18 cellular contexts compared by ENCODE assay signal in the genomic region with DNA sequence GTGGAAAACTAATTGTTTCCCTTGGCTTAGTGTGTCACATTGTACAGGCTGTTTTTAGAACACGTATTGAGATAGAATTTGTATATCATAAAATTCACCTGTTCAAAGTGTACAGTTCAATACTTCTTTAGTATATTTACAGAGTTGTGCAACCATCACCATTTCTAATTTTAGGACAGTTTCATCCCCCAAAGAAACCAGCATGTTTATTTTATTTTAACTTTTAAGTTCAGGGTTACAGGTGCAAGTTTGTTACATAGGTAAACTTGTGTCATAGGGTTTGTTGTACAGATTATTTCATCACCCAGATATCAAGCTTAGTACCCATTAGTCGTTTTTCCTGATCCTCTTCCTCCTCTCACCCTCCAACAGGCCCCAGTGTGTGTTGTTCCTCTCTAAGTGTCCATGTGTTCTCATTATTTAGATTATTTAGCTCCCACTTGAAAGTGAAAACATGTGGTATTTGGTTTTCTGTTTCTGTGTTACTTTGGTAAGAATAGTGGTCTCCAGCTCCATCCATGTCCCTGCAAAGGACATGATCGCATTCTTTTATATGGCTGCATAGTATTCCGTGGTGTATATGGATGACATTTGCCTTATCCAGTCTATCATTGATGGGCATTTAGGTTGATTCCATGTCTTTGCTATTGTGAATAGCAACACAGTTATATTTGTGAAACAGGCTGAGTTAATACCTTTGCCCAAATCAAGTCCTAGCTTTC. TPM values are rescaled to one million over a fixed set of nuclear protein-coding genes. Genes with fewer than 3 reads are reported as not detected.
DNase-seq lines count a peak whose midpoint lies in the region; ATAC-seq and TF ChIP-seq lines count a peak whose summit lies in the region.
"Had no signal": no experiment of that assay in that cellular context is flagged by ENCODE, and none has a peak within 500 bp of the region (broad histone marks: within the 10 kb centered on the region; RNA-seq: fewer than 3 reads in every experiment).

No MANE protein-coding gene starts in this region.

- H2AFZ ChIP-seq in osteoblast (ENCODE audit: low read length): peak overlapping the region; percentile 6

- intact Hi-C loops in left ventricle myocardium inferior (cut with micrococcal nuclease): no loop called here
- intact Hi-C loops in Right ventricle myocardium superior (cut with DNase I): no loop called here

- no peaks in the 10 kb centered on the region for H3K36me3 ChIP-seq in left ventricle myocardium inferior
- H3K36me3 ChIP-seq in osteoblast (ENCODE audit: insufficient read depth, low read length): no peaks in the 10 kb centered on the region
- H3K36me3 ChIP-seq: BLaER1, MG63, Peyer's patch had no signal

- H3K4me2 ChIP-seq in osteoblast (ENCODE audit: insufficient read depth, low read length): no peak overlapping the region
- H3K4me2 ChIP-seq: BLaER1 had no signal

- H3K4me1 ChIP-seq in left ventricle myocardium inferior (peaks cover 38% of the 10 kb centered on the region), osteoblast (ENCODE audit: insufficient read depth, low read length) (peaks cover 10% of the 10 kb centered on the region)
- H3K4me1 ChIP-seq: BLaER1, Peyer's patch had no signal

- TF ChIP-seq CTCF in left ventricle myocardium inferior (IDR thresholded peaks at IDR 0.05; ENCODE audit: borderline replicate concordance): no peak
- TF ChIP-seq CTCF in osteoblast (IDR thresholded peaks at IDR 0.05; ENCODE audit: extremely low read depth, low read depth, low read length): no peak

- no peaks in the 10 kb centered on the region for H4K20me1 ChIP-seq in osteoblast (ENCODE audit: insufficient read depth, low read length)
- H4K20me1 ChIP-seq: BLaER1 had no signal

- H3K27me3 ChIP-seq in left ventricle myocardium inferior (ENCODE audit: low read depth) (no peaks in the 10 kb centered on the region), osteoblast (ENCODE audit: insufficient read depth, low read length) (peaks cover 6% of the 10 kb centered on the region)
- H3K27me3 ChIP-seq: BLaER1, MG63, Peyer's patch had no signal

- ATAC-seq in Right ventricle myocardium superior (ENCODE audit: poor library complexity): no peak
- no peak for ATAC-seq in GM19463 (IDR thresholded peaks at IDR 0.05; ENCODE audit: unreplicated experiment)
- ATAC-seq in GM18498 (IDR thresholded peaks at IDR 0.05; ENCODE audit: unreplicated experiment): no peak

- no peak overlapping the region for H3K4me3 ChIP-seq in left ventricle myocardium inferior
- H3K4me3 ChIP-seq in osteoblast (ENCODE audit: insufficient read depth, low read length): no peak overlapping the region
- H3K4me3 ChIP-seq: BLaER1, MG63, Peyer's patch had no signal

- H3K9me3 ChIP-seq in left ventricle myocardium inferior (replicated peaks) (no peaks in the 10 kb centered on the region), osteoblast (ENCODE audit: low read depth, low read length) (no peaks in the 10 kb centered on the region)
- H3K9me3 ChIP-seq: MG63, Peyer's patch had no signal

- DNase-seq in left ventricle myocardium inferior (no peak), Right ventricle myocardium superior (no peak), epithelial cell of prostate (ENCODE audit: low read depth, low spot score) (no peak), osteoblast (ENCODE audit: insufficient read length, low spot score, missing footprints) (no peak)
- no peak for DNase-seq in activated T-cell treated with anti-CD3 and anti-CD28 coated beads, Interleukin-2, amount 50 U/mL, for 1 hour
- DNase-seq: CD8-positive, alpha-beta memory T cell; DMS79 treated with DMSO at 0.1 percent for 48 hours; NCI-H1092; NCI-H146; NCI-H2081 treated with DMSO at 0.1 percent for 48 hours; NCI-H2227 treated with DMSO at 0.1 percent for 48 hours; NCI-H524; Peyer's patch; SIG-M5 had no signal

- H3K79me2 ChIP-seq in osteoblast (ENCODE audit: insufficient read depth, low read length): no peaks in the 10 kb centered on the region

- H3K27ac ChIP-seq in left ventricle myocardium inferior (replicated peaks) (peak overlapping the region; percentile 85), epithelial cell of prostate (peak overlapping the region; percentile 77), osteoblast (ENCODE audit: low read depth, low read length) (no peak overlapping the region)
- H3K27ac ChIP-seq: BLaER1, Peyer's patch had no signal

RNA-seq across cellular contexts. Expression of a gene that starts 35.2 kb away (rescaled TPM):
- total RNA-seq in left ventricle myocardium inferior (12.8 TPM), Right ventricle myocardium superior (9.4 TPM), osteoblast (151 and 168 TPM in 2 replicates)

RNA-seq across cellular contexts. Expression of a gene that starts 58.2 kb away (rescaled TPM):
- total RNA-seq in left ventricle myocardium inferior: not detected
- total RNA-seq in Right ventricle myocardium superior: 0.27 TPM
- total RNA-seq in osteoblast: not detected in 2 replicates
- total RNA-seq: CD8-positive, alpha-beta memory T cell had no signal

Comparison
In these comparisons a context has a peak if more than half of its experiments do, and no peak if none do; other contexts are left out.
1. RNA of a gene that starts 35.2 kb away (total RNA-seq): 151 to 168 TPM in osteoblast; 12.8 TPM in left ventricle myocardium inferior (single experiment) and 9.4 TPM in Right ventricle myocardium superior (single experiment); every median in the first group is over 10 times any median in the second.